In the genomic region with DNA sequence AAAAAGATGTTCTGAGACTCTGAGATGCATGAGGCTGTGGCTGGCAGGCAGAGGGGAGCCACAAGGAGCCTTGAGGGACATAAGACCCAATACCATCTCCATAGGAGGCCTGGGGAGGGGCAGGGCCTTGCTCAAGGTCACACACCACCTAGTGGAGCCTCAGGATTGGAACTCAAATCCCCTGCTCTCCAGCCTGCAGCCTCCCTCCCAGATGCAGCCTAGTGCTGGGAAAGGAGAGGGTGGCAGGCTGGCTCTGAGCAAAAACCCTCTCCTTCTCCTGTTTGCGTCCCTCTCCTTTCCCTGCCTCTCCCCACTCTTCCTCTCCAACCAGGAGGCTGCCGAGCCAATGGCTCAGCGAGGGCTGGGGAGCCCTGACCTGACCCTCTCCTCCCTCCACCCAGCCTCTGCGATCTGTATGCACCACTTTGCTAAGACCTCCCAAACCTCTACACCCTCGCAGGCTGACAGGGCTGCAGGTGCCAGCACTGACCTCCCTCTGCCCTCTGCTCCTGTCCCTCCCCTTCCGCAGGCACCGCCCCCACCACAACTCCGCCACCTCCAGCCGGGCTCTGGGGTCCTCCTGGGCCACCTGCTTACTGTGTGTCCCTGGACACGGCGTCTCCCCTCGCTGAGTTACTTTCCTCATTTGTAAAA, we compare ENCODE assay signal across 1 cellular context.
TF ChIP-seq lines count a peak whose summit lies in the region.

No MANE protein-coding gene starts in this region.

TF ChIP-seq in GM23338, 12 proteins besides CTCF, POLR2A, EP300 and RAD21 (continued from another document):
- no peak for TF ChIP-seq ZNF462 (CRISPR knock-in tag; IDR thresholded peaks at IDR 0.05)
- TF ChIP-seq CREB1 (CRISPR knock-in tag; IDR thresholded peaks at IDR 0.05; ENCODE audit: low read depth) = no peak
- no peak for TF ChIP-seq NANOG (IDR thresholded peaks at IDR 0.05; ENCODE audit: borderline replicate concordance)
- no peak for TF ChIP-seq STAT1 (IDR thresholded peaks at IDR 0.05; ENCODE audit: unreplicated experiment)
- TF ChIP-seq ETS1 (IDR thresholded peaks at IDR 0.05) = no peak
- TF ChIP-seq POLR2AphosphoS5 (IDR thresholded peaks at IDR 0.05; ENCODE audit: low read depth) = no peak
